Comparison of ENCODE assay signal across 9 cellular contexts in the genomic region with DNA sequence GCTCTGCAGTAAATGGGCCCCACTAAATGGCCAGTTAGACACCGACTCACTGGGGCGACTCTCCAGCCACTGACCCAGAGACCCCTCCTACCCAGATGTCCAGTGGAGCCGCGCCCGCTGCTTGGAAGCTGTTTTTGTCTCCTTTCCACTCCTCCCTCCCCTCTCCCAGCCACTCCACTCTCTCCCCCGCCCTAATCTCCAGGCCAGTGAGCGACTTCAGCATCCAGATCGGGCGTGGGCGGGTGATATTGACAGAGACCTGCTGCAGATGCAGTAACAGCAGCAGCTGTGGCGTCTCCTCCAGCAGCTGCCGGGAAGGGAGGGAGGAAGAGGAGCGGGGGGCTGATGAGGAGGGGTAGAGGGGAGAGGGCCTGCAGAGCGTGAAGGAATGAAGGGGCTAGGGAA. TPM values are rescaled to one million over a fixed set of nuclear protein-coding genes. Genes with fewer than 3 reads are reported as not detected.
DNase-seq lines count a peak whose midpoint lies in the region; ATAC-seq, FAIRE-seq and TF ChIP-seq lines count a peak whose summit lies in the region.
"Had no signal": no experiment of that assay in that cellular context is flagged by ENCODE, and none has a peak within 500 bp of the region (broad histone marks: within the 10 kb centered on the region; RNA-seq: fewer than 3 reads in every experiment).

SCN7A (minus strand) TSS at position 110 of the 405 bp plus-strand sequence. CDS start 16,553 bp downstream, outside the sequence.

- no peak for TF ChIP-seq EP300 in suprapubic skin (IDR thresholded peaks at IDR 0.05)

- no peaks in the 10 kb centered on the region for H3K4me1 ChIP-seq in body of pancreas
- no peaks in the 10 kb centered on the region for H3K4me1 ChIP-seq in kidney (ENCODE audit: control insufficient read depth in 1 of 2, insufficient read depth in 1 of 2, low read depth in 1 of 2, low read length in 2 of 2)
- no peaks in the 10 kb centered on the region for H3K4me1 ChIP-seq in suprapubic skin

- no peak within 1 kb of the TSS for H3K4me3 Mint-ChIP-seq in activated naive CD8-positive, alpha-beta T cell treated with anti-CD3 and anti-CD28 coated beads, Interleukin-2, amount 50 U/mL, for 24 hours

- peaks cover 4% of the 10 kb centered on the region for H3K27me3 Mint-ChIP-seq in activated naive CD8-positive, alpha-beta T cell treated with anti-CD3 and anti-CD28 coated beads, Interleukin-2, amount 50 U/mL, for 24 hours

- no peaks in the 10 kb centered on the region for H3K9me3 Mint-ChIP-seq in activated naive CD8-positive, alpha-beta T cell treated with anti-CD3 and anti-CD28 coated beads, Interleukin-2, amount 50 U/mL, for 24 hours

- TF ChIP-seq CTCF in body of pancreas (IDR thresholded peaks at IDR 0.05) (no peak), kidney (IDR thresholded peaks at IDR 0.05; ENCODE audit: borderline replicate concordance, extremely low read depth, insufficient read depth) (no peak), suprapubic skin (IDR thresholded peaks at IDR 0.05) (no peak)

- peak; percentile 26 for DNase-seq in DMS 273 (lab: John Stamatoyannopoulos, UW; ENCODE audit: unreplicated experiment)
- DNase-seq in DMS 273 treated with DMSO at 0.1 percent for 48 hours (lab: John Stamatoyannopoulos, UW) = no peak
- peak; percentile 23 to 52 (median 36) for DNase-seq in body of pancreas
- DNase-seq in kidney = peak; percentile 73
- peak; percentile 62 to 87 for DNase-seq in suprapubic skin (ENCODE audit: low spot score in 2 of 2)
- DNase-seq in activated naive CD8-positive, alpha-beta T cell treated with anti-CD3 and anti-CD28 coated beads, Interleukin-2, amount 50 U/mL, for 24 hours = no peak

- H3K36me3 ChIP-seq in body of pancreas (replicated peaks in 1 of 2; ENCODE audit: insufficient read depth in 1 of 2, low read depth in 2 of 2) (no peaks in the 10 kb centered on the region), kidney (ENCODE audit: control insufficient read depth in 1 of 2, insufficient read depth in 2 of 2, low read length in 2 of 2) (no peaks in the 10 kb centered on the region), suprapubic skin (no peaks in the 10 kb centered on the region)

- no peak within 1 kb of the TSS for H3K27ac Mint-ChIP-seq in activated naive CD8-positive, alpha-beta T cell treated with anti-CD3 and anti-CD28 coated beads, Interleukin-2, amount 50 U/mL, for 24 hours

- H3K36me3 Mint-ChIP-seq in activated naive CD8-positive, alpha-beta T cell treated with anti-CD3 and anti-CD28 coated beads, Interleukin-2, amount 50 U/mL, for 24 hours (ENCODE audit: low read depth) = no peaks in the 10 kb centered on the region

- no peak for FAIRE-seq in kidney (lab: Jason Lieb, UNC)

- ATAC-seq in body of pancreas = no peak
- no peak for ATAC-seq in activated naive CD8-positive, alpha-beta T cell treated with anti-CD3 and anti-CD28 coated beads, Interleukin-2, amount 50 U/mL, for 24 hours
- ATAC-seq in GM21786 (IDR thresholded peaks at IDR 0.05; ENCODE audit: unreplicated experiment) = no peak
- ATAC-seq in HG03439 (IDR thresholded peaks at IDR 0.05; ENCODE audit: unreplicated experiment) = no peak

- H3K9me3 ChIP-seq in body of pancreas = no peaks in the 10 kb centered on the region
- no peaks in the 10 kb centered on the region for H3K9me3 ChIP-seq in kidney (ENCODE audit: control insufficient read depth in 1 of 2, low read length in 2 of 2)
- no peaks in the 10 kb centered on the region for H3K9me3 ChIP-seq in suprapubic skin

- WGBS in body of pancreas, 2 donors = 6 to 10% methylated on average over 14 of the region's 14 CpGs
- 7% methylated on average over 12 of the region's 14 CpGs for WGBS in suprapubic skin

- H3K27me3 ChIP-seq in body of pancreas (no peaks in the 10 kb centered on the region), suprapubic skin (no peaks in the 10 kb centered on the region)

- H3K4me1 Mint-ChIP-seq in activated naive CD8-positive, alpha-beta T cell treated with anti-CD3 and anti-CD28 coated beads, Interleukin-2, amount 50 U/mL, for 24 hours = no peaks in the 10 kb centered on the region

- H3K4me3 ChIP-seq in body of pancreas = no peak within 1 kb of the TSS
- peak within 1 kb of the TSS in 1 of 2 donors; percentile 3 for H3K4me3 ChIP-seq in kidney (ENCODE audit: low read length in 2 of 2)
- H3K4me3 ChIP-seq in suprapubic skin = peak within 1 kb of the TSS; percentile 29

- H3K9ac ChIP-seq in kidney (ENCODE audit: low read length in 2 of 2) = no peak within 1 kb of the TSS

- H3K27ac ChIP-seq in body of pancreas = no peak within 1 kb of the TSS
- no peak within 1 kb of the TSS for H3K27ac ChIP-seq in kidney (ENCODE audit: low read depth in 2 of 2, low read length in 2 of 2)
- H3K27ac ChIP-seq in suprapubic skin = no peak within 1 kb of the TSS
- H3K27ac ChIP-seq: 22Rv1 had no signal

- intact Hi-C loops in body of pancreas (cut with DNase I) = no loop called here
- intact Hi-C loops in kidney (cut with DNase I) = no loop called here

- no peak for TF ChIP-seq POLR2A in body of pancreas (IDR thresholded peaks at IDR 0.05)
- TF ChIP-seq POLR2A in suprapubic skin (IDR thresholded peaks at IDR 0.05) = no peak

RNA-seq across cellular contexts. Expression of gene SCN7A, which starts in this region (rescaled TPM):
- total RNA-seq in body of pancreas = 1 to 10 TPM; 7.8 to 8.6 TPM
- total RNA-seq in kidney = 3.6 TPM
- polyA plus RNA-seq in kidney (ENCODE audit: insufficient read depth, low read depth, low replicate concordance) = 1.9 TPM
- total RNA-seq in suprapubic skin = 1 to 10 TPM; 2.5 to 4.6 (median 3.4) TPM

Comparison
In these comparisons a context has a peak if more than half of its experiments do, and no peak if none do; other contexts are left out.
1. DNase-seq: peak in DMS 273 (single experiment), body of pancreas (4 of 4), kidney (single experiment) and suprapubic skin (2 of 2); none in DMS 273 treated with DMSO at 0.1 percent for 48 hours (single experiment) and activated naive CD8-positive, alpha-beta T cell treated with anti-CD3 and anti-CD28 coated beads, Interleukin-2, amount 50 U/mL, for 24 hours (single experiment).